In the genomic region with DNA sequence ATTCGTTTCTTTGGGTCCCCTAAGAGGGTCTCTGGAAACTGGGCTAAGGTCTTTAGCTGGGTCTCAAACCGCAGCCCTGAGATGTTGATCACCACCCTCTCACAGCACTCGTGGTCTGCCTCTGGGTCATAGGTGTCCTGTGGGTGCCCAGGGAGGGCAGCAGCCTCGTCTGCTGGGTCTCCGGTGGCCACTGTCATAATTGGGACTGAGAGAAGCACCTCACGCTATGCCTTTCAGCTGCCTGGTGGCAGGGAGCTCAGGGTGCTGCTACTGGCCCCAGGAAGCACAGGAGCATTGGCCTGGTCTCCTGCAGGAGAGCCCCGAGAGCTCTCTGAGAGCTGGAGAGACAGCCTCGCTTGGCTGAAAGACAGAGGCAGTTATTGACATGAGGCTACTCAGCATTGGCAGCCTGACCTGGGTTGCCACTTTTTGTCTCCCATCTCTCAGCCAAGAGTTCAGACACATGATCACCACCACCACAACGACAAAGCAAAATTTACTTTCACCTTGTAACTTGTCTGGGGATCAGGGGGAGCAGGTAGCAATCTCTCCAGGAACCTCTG, we compare ENCODE assay signal across 20 cellular contexts. TPM values are rescaled to one million over a fixed set of nuclear protein-coding genes. Genes with fewer than 3 reads are reported as not detected.
DNase-seq lines count a peak whose midpoint lies in the region; FAIRE-seq and TF ChIP-seq lines count a peak whose summit lies in the region.
"Had no signal": no experiment of that assay in that cellular context is flagged by ENCODE, and none has a peak within 500 bp of the region (broad histone marks: within the 10 kb centered on the region; RNA-seq: fewer than 3 reads in every experiment).

No MANE protein-coding gene starts in this region.

- peak; percentile 3 for DNase-seq in activated CD4-positive, alpha-beta memory T cell treated with anti-CD3 and anti-CD28 coated beads, Interleukin-2, amount 10 ng/mL, durations not matched to agents 7 days and 5 days
- no peak for DNase-seq in activated CD4-positive, alpha-beta memory T cell treated with anti-CD3 and anti-CD28 coated beads for 36 hours
- DNase-seq in small intestine (no peak), mesendoderm (no peak), NCI-H1105 (lab: John Stamatoyannopoulos, UW) (no peak)
- DNase-seq: DMS79, KG1, NCI-H1417, NCI-H187 treated with DMSO at 0.1 percent for 48 hours, NCI-H226, NCI-H524, NCI-H82, PC-3 had no signal

- CTCF ChIA-PET in activated CD4-positive, alpha-beta memory T cell treated with anti-CD3 and anti-CD28 coated beads, Interleukin-2, amount 10 ng/mL, durations not matched to agents 7 days and 5 days (lab: Charles Lee), result interaction anchor here (3.2 to 5.0 kb wide), 4 partner anchors 10 to 178 kb away, joined by 16 to 23 read pairs (median 16); no protein-coding TSS in a partner anchor
- CTCF ChIA-PET in activated CD4-positive, alpha-beta memory T cell treated with anti-CD3 and anti-CD28 coated beads for 36 hours (lab: Charles Lee), result interaction anchor here (0.6 to 8.1 kb wide), 8 partner anchors 8 to 179 kb away, joined by 3 to 67 read pairs (median 10); no protein-coding TSS in a partner anchor

- no peak overlapping the region for H3K4ac ChIP-seq in mesendoderm (ENCODE audit: low read depth, low read length)

- no peaks in the 10 kb centered on the region for H3K9me2 ChIP-seq in neural cell (ENCODE audit: insufficient read depth, low read length)

- H4K5ac ChIP-seq in mesendoderm (ENCODE audit: low read length), result no peak overlapping the region

- H2BK5ac ChIP-seq in mesendoderm (ENCODE audit: low read length), result no peak overlapping the region

- H2BK15ac ChIP-seq in mesendoderm (replicated peaks; ENCODE audit: low read depth), result no peak overlapping the region

- H3K27me3 Mint-ChIP-seq in activated CD4-positive, alpha-beta memory T cell treated with anti-CD3 and anti-CD28 coated beads, Interleukin-2, amount 10 ng/mL, durations not matched to agents 7 days and 5 days, result peaks cover 42% of the 10 kb centered on the region
- H3K27me3 Mint-ChIP-seq in activated CD4-positive, alpha-beta memory T cell treated with anti-CD3 and anti-CD28 coated beads for 36 hours, result peaks cover 44% of the 10 kb centered on the region
- H3K27me3 Mint-ChIP-seq in brain, result peaks cover 30% of the 10 kb centered on the region

- no peak overlapping the region for H2AFZ ChIP-seq in neural cell (ENCODE audit: low read depth, low read length)

- no peaks in the 10 kb centered on the region for H3F3A ChIP-seq in neural cell (ENCODE audit: insufficient read depth, low read length, poor library complexity, severe bottlenecking)

- H3K56ac ChIP-seq in mesendoderm (ENCODE audit: low read length), result no peak overlapping the region

- H4K20me1 ChIP-seq in neural cell (ENCODE audit: insufficient read depth), result no peaks in the 10 kb centered on the region

- H3K9ac ChIP-seq in neural cell (ENCODE audit: low read length) (no peak overlapping the region), mesendoderm (ENCODE audit: low read length) (no peak overlapping the region)
- H3K9ac ChIP-seq: BLaER1 had no signal

- H3K27ac Mint-ChIP-seq in activated CD4-positive, alpha-beta memory T cell treated with anti-CD3 and anti-CD28 coated beads, Interleukin-2, amount 10 ng/mL, durations not matched to agents 7 days and 5 days, result no peak overlapping the region
- H3K27ac Mint-ChIP-seq in activated CD4-positive, alpha-beta memory T cell treated with anti-CD3 and anti-CD28 coated beads for 36 hours, result no peak overlapping the region
- H3K27ac Mint-ChIP-seq in brain, result peak overlapping the region in 3 of 5 experiments; percentile 89 to 99 (median 96)

- H3K4me2 ChIP-seq in neural cell (ENCODE audit: low read length), result no peak overlapping the region
- H3K4me2 ChIP-seq in mesendoderm (ENCODE audit: low read length), result no peak overlapping the region

- no peak for TF ChIP-seq CTCF in brain (conservative IDR thresholded peaks at IDR 0.05)
- no peak for TF ChIP-seq CTCF in neural cell (IDR thresholded peaks at IDR 0.05; ENCODE audit: poor library complexity, severe bottlenecking)

- H3K9me3 ChIP-seq in neural cell (ENCODE audit: low read length), result no peaks in the 10 kb centered on the region
- no peaks in the 10 kb centered on the region for H3K9me3 ChIP-seq in small intestine (ENCODE audit: control insufficient read depth, low read depth)
- H3K9me3 ChIP-seq: BLaER1 had no signal

- no peak overlapping the region for H3K18ac ChIP-seq in mesendoderm (ENCODE audit: low read length)

- H3K79me1 ChIP-seq in mesendoderm (ENCODE audit: low read length), result no peaks in the 10 kb centered on the region

- no peak overlapping the region for H4K8ac ChIP-seq in mesendoderm (ENCODE audit: low read depth, low read length)

- no peak for TF ChIP-seq RAD21 in neural cell (conservative IDR thresholded peaks at IDR 0.05)

- POLR2A ChIA-PET in activated CD4-positive, alpha-beta memory T cell treated with anti-CD3 and anti-CD28 coated beads, Interleukin-2, amount 10 ng/mL, durations not matched to agents 7 days and 5 days (lab: Charles Lee), result interaction anchor here (0.8 to 1.5 kb wide), 3 partner anchors 10 to 79 kb away, joined by 3 to 4 read pairs (median 3); no protein-coding TSS in a partner anchor
- POLR2A ChIA-PET in activated CD4-positive, alpha-beta memory T cell treated with anti-CD3 and anti-CD28 coated beads for 36 hours (lab: Charles Lee), result no interaction called here

- H3K4me1 ChIP-seq in small intestine (ENCODE audit: control insufficient read depth in 2 of 2, insufficient read depth in 1 of 2, low read depth in 1 of 2, low read length in 1 of 2) (no peaks in the 10 kb centered on the region), mesendoderm (ENCODE audit: control insufficient read depth, low read depth, low read length) (peaks cover 2% of the 10 kb centered on the region)

- no peak overlapping the region for H3K27ac ChIP-seq in neural cell (ENCODE audit: low read length)
- peak overlapping the region; percentile 85 for H3K27ac ChIP-seq in temporal lobe (ENCODE audit: low read depth, low read length)
- H3K27ac ChIP-seq in small intestine (ENCODE audit: low read depth in 1 of 2, low read length in 1 of 2), result no peak overlapping the region
- H3K27ac ChIP-seq in mesendoderm (ENCODE audit: low read depth, low read length), result no peak overlapping the region
- H3K27ac ChIP-seq: 22Rv1, BLaER1, RWPE1 had no signal

- no peak overlapping the region for H3K4me3 Mint-ChIP-seq in activated CD4-positive, alpha-beta memory T cell treated with anti-CD3 and anti-CD28 coated beads, Interleukin-2, amount 10 ng/mL, durations not matched to agents 7 days and 5 days
- H3K4me3 Mint-ChIP-seq in activated CD4-positive, alpha-beta memory T cell treated with anti-CD3 and anti-CD28 coated beads for 36 hours, result no peak overlapping the region
- H3K4me3 Mint-ChIP-seq in brain, result peak overlapping the region; percentile 87 to 95 (median 92)

- H3K79me2 ChIP-seq in neural cell (replicated peaks; ENCODE audit: insufficient read depth, low read length), result no peaks in the 10 kb centered on the region
- no peaks in the 10 kb centered on the region for H3K79me2 ChIP-seq in mesendoderm (ENCODE audit: control insufficient read depth, insufficient read depth, low read length)

- no peak for FAIRE-seq in small intestine (lab: Jason Lieb, UNC)
- FAIRE-seq: H1 had no signal

- H2AK5ac ChIP-seq in mesendoderm (ENCODE audit: low read length), result no peak overlapping the region

- WGBS in small intestine, 3 donors, result 77 to 87% (median 80%) methylated on average over 9 of the region's 9 CpGs
- no CpG with 5 or more reads among the region's 9 CpGs for WGBS in mesendoderm (ENCODE audit: extremely low coverage, insufficient coverage, low lambda C conversion rate)

- H3K4me1 Mint-ChIP-seq in activated CD4-positive, alpha-beta memory T cell treated with anti-CD3 and anti-CD28 coated beads, Interleukin-2, amount 10 ng/mL, durations not matched to agents 7 days and 5 days, result peaks cover 27% of the 10 kb centered on the region
- H3K4me1 Mint-ChIP-seq in activated CD4-positive, alpha-beta memory T cell treated with anti-CD3 and anti-CD28 coated beads for 36 hours (ENCODE audit: low read depth), result peaks cover 10% of the 10 kb centered on the region
- H3K4me1 Mint-ChIP-seq in brain, result peaks cover 64% of the 10 kb centered on the region

- intact Hi-C loops in activated CD4-positive, alpha-beta memory T cell treated with anti-CD3 and anti-CD28 coated beads for 36 hours (cut with micrococcal nuclease), result no loop called here

- no peak for TF ChIP-seq EP300 in neural cell (conservative IDR thresholded peaks at IDR 0.05; ENCODE audit: poor library complexity, severe bottlenecking)

- no peak overlapping the region for H2BK120ac ChIP-seq in mesendoderm (ENCODE audit: low read depth, low read length)

- H3K36me3 Mint-ChIP-seq in activated CD4-positive, alpha-beta memory T cell treated with anti-CD3 and anti-CD28 coated beads, Interleukin-2, amount 10 ng/mL, durations not matched to agents 7 days and 5 days (ENCODE audit: low read depth), result peaks cover 2% of the 10 kb centered on the region
- no peaks in the 10 kb centered on the region for H3K36me3 Mint-ChIP-seq in activated CD4-positive, alpha-beta memory T cell treated with anti-CD3 and anti-CD28 coated beads for 36 hours
- peaks cover 22% of the 10 kb centered on the region for H3K36me3 Mint-ChIP-seq in brain

- H3K9me3 Mint-ChIP-seq in activated CD4-positive, alpha-beta memory T cell treated with anti-CD3 and anti-CD28 coated beads, Interleukin-2, amount 10 ng/mL, durations not matched to agents 7 days and 5 days, result no peaks in the 10 kb centered on the region
- H3K9me3 Mint-ChIP-seq in activated CD4-positive, alpha-beta memory T cell treated with anti-CD3 and anti-CD28 coated beads for 36 hours, result no peaks in the 10 kb centered on the region
- H3K9me3 Mint-ChIP-seq in brain, result no peaks in the 10 kb centered on the region

- H3K23ac ChIP-seq in mesendoderm (ENCODE audit: low read length), result no peak overlapping the region

- H3K4me3 ChIP-seq in neural cell (ENCODE audit: low read length), result peak overlapping the region; percentile 87
- no peak overlapping the region for H3K4me3 ChIP-seq in small intestine (ENCODE audit: low read depth in 1 of 2, low read length in 2 of 2)
- H3K4me3 ChIP-seq in mesendoderm (ENCODE audit: low read length), result no peak overlapping the region
- H3K4me3 ChIP-seq: BLaER1 had no signal

- H3K27me3 ChIP-seq in neural cell (ENCODE audit: insufficient read depth, low read depth, low read length) (peaks cover 31% of the 10 kb centered on the region), small intestine (ENCODE audit: control insufficient read depth in 2 of 2, insufficient read depth in 2 of 2, low read length in 2 of 2) (peaks cover 2 to 28% of the 10 kb centered on the region in 2 donors), mesendoderm (ENCODE audit: insufficient read depth, low read length, poor library complexity) (peaks cover 28% of the 10 kb centered on the region)

- H3K36me3 ChIP-seq in neural cell (ENCODE audit: insufficient read depth, low read length), result no peaks in the 10 kb centered on the region
- no peaks in the 10 kb centered on the region for H3K36me3 ChIP-seq in small intestine (ENCODE audit: control insufficient read depth in 2 of 2, insufficient read depth in 2 of 2, low read length in 2 of 2)
- no peaks in the 10 kb centered on the region for H3K36me3 ChIP-seq in mesendoderm (ENCODE audit: control insufficient read depth, insufficient read depth, low read length)
- H3K36me3 ChIP-seq: BLaER1 had no signal

RNA-seq across cellular contexts. Expression of a gene that starts 1.5 kb away (rescaled TPM):
- 1 to 10 TPM; 5.9 to 6.6 TPM for total RNA-seq in activated CD4-positive, alpha-beta memory T cell treated with anti-CD3 and anti-CD28 coated beads, Interleukin-2, amount 10 ng/mL, durations not matched to agents 7 days and 5 days
- total RNA-seq in activated CD4-positive, alpha-beta memory T cell treated with anti-CD3 and anti-CD28 coated beads for 36 hours, result under 1 TPM; 0.24 to 0.36 TPM
- polyA plus RNA-seq in brain (ENCODE audit: insufficient read depth, low read depth, low replicate concordance) (4.9 TPM), neural cell (3.4 and 4.0 TPM in 2 replicates), small intestine (under 1 TPM in 1 of 3 donors, not detected in 2; 0.28 TPM)
- 7.3 and 8.7 TPM in 2 replicates for polyA minus RNA-seq in neural cell
- total RNA-seq in temporal lobe, result 5.4 TPM
- 0.22 TPM for polyA plus RNA-seq in mesendoderm (2013, experiment 1 of 2)
- polyA plus RNA-seq in mesendoderm (2013, experiment 2 of 2), result 0.18 TPM
- total RNA-seq: PC-3 had no signal

Comparison
In these comparisons a context has a peak if more than half of its experiments do, and no peak if none do; other contexts are left out.
1. H3K27ac Mint-ChIP-seq: peak in brain (3 of 5); none in activated CD4-positive, alpha-beta memory T cell treated with anti-CD3 and anti-CD28 coated beads, Interleukin-2, amount 10 ng/mL, durations not matched to agents 7 days and 5 days (single experiment) and activated CD4-positive, alpha-beta memory T cell treated with anti-CD3 and anti-CD28 coated beads for 36 hours (single experiment).
2. H3K4me3 Mint-ChIP-seq: peak in brain (5 of 5); none in activated CD4-positive, alpha-beta memory T cell treated with anti-CD3 and anti-CD28 coated beads, Interleukin-2, amount 10 ng/mL, durations not matched to agents 7 days and 5 days (single experiment) and activated CD4-positive, alpha-beta memory T cell treated with anti-CD3 and anti-CD28 coated beads for 36 hours (single experiment).